16 cellular contexts compared by ENCODE assay signal in the genomic region with DNA sequence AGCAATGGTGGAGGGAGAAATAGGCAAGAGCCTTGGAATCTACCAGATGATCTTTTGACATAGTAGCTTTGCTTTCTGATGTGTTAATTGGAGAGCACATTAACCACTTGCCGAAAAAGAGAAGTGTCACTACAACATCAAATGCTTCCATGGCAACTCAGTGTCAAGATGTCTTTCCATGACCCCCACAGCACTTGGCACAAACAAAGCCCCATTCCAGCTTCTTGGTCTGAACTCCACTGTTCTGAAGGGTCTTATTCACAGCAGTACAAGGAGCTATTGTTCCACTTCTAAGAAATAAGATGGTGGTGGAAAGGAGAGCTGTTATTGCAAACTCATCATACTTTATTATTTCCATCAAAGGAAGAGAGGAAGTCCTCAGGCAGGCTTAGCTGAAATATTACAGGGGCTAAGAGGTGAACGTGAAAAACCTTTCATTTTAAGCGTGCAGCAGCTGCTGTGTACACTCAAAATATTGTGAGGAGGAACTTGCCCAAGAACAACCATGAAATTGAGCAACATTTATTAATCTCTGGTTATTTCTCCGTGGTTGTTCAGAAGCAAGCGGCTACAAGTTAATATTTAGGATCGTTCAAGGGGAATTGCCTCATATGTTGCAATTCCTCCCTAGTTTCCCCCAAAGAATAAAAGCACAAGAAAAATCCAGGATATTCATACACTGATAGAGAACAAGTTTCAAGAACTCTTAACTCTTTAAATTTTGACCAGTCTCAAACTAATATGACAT.
DNase-seq lines count a peak whose midpoint lies in the region; ATAC-seq and TF ChIP-seq lines count a peak whose summit lies in the region.
"Had no signal": no experiment of that assay in that cellular context is flagged by ENCODE, and none has a peak within 500 bp of the region (broad histone marks: within the 10 kb centered on the region; RNA-seq: fewer than 3 reads in every experiment).

No MANE protein-coding gene starts in this region.

- DNase-seq in CD1c-positive myeloid dendritic cell (ENCODE audit: extremely low spot score), result peak; percentile 22
- DNase-seq in SJCRH30, result peak; percentile 22 to 72
- DNase-seq in foreskin melanocyte, result peak; percentile 94
- no peak for DNase-seq in neural progenitor cell (ENCODE audit: low spot score)
- DNase-seq in CD4-positive, alpha-beta memory T cell, result no peak
- no peak for DNase-seq in NCI-H1436 (lab: John Stamatoyannopoulos, UW)
- DNase-seq in PC-3, result no peak
- DNase-seq in brain microvascular endothelial cell, result no peak
- DNase-seq: GDM1, NCI-H1694 treated with DMSO at 0.1 percent for 48 hours, NCI-H510A, Peyer's patch had no signal

- H3K4me3 Mint-ChIP-seq in neural progenitor cell, result no peak overlapping the region
- H3K4me3 Mint-ChIP-seq in CD4-positive, alpha-beta memory T cell, result no peak overlapping the region
- H3K4me3 Mint-ChIP-seq: T-helper 1 cell treated with Interleukin-12 subunit alpha and Interleukin-12 subunit beta and Interleukin-4 antibody, amounts not matched to agents 30 μg/mL and 1 μg/mL, for 36 hours had no signal

- H3K4me2 ChIP-seq in neural progenitor cell, result no peak overlapping the region
- H3K4me2 ChIP-seq in PC-3 (ENCODE audit: low read length), result no peak overlapping the region

- POLR2A ChIA-PET in CD4-positive, alpha-beta memory T cell (lab: Charles Lee; ENCODE audit: partially characterized antibody), result no interaction called here
- POLR2A ChIA-PET in PC-3 (lab: Charles Lee; ENCODE audit: unreplicated experiment), result no interaction called here

- H3K9me2 ChIP-seq in PC-3 (replicated peaks; ENCODE audit: low read length), result no peaks in the 10 kb centered on the region

- no TSS peak for BruUV-seq in PC-3 (replicated peaks; lab: Mats Ljungman, UMichigan)

- intact Hi-C loops in CD4-positive, alpha-beta memory T cell (cut with micrococcal nuclease), result no loop called here
- intact Hi-C loops in PC-3 (cut with micrococcal nuclease), result no loop called here

- H2AFZ ChIP-seq in neural progenitor cell (replicated peaks) (no peak overlapping the region), PC-3 (ENCODE audit: low read length) (no peak overlapping the region)

- H3K4me1 ChIP-seq in SJCRH30, result peaks cover 27% of the 10 kb centered on the region
- H3K4me1 ChIP-seq in neural progenitor cell, result no peaks in the 10 kb centered on the region
- no peaks in the 10 kb centered on the region for H3K4me1 ChIP-seq in CD4-positive, alpha-beta memory T cell (ENCODE audit: insufficient read depth, low read length)
- H3K4me1 ChIP-seq in PC-3 (ENCODE audit: insufficient read depth, low read length), result no peaks in the 10 kb centered on the region
- H3K4me1 ChIP-seq: breast epithelium, Peyer's patch had no signal

- no peak overlapping the region for H3K9ac ChIP-seq in neural progenitor cell
- no peak overlapping the region for H3K9ac ChIP-seq in PC-3 (ENCODE audit: low read length)

- H3K36me3 Mint-ChIP-seq in neural progenitor cell, result peaks cover 2% of the 10 kb centered on the region
- H3K36me3 Mint-ChIP-seq in CD4-positive, alpha-beta memory T cell, result no peaks in the 10 kb centered on the region

- peaks cover 6% of the 10 kb centered on the region for H3K27me3 Mint-ChIP-seq in neural progenitor cell (ENCODE audit: insufficient read depth, low read depth)
- H3K27me3 Mint-ChIP-seq in CD4-positive, alpha-beta memory T cell, result peaks cover 12 to 13% of the 10 kb centered on the region in 2 donors

- H3K27me3 ChIP-seq in SJCRH30 (no peaks in the 10 kb centered on the region), neural progenitor cell (no peaks in the 10 kb centered on the region), PC-3 (ENCODE audit: low read length) (no peaks in the 10 kb centered on the region), brain microvascular endothelial cell (replicated peaks) (no peaks in the 10 kb centered on the region)
- no peaks in the 10 kb centered on the region for H3K27me3 ChIP-seq in CD4-positive, alpha-beta memory T cell (ENCODE audit: insufficient read depth, low read length)
- H3K27me3 ChIP-seq: breast epithelium, Peyer's patch, suprapubic skin had no signal

- H3K9me3 ChIP-seq in SJCRH30 (replicated peaks) (no peaks in the 10 kb centered on the region), neural progenitor cell (ENCODE audit: low read depth) (no peaks in the 10 kb centered on the region), PC-3 (ENCODE audit: low read length) (no peaks in the 10 kb centered on the region)
- H3K9me3 ChIP-seq in CD4-positive, alpha-beta memory T cell (ENCODE audit: control insufficient read depth in 1 of 2, low read length in 2 of 2), result no peaks in the 10 kb centered on the region
- H3K9me3 ChIP-seq: breast epithelium, Peyer's patch, suprapubic skin had no signal

- H4K20me1 ChIP-seq in neural progenitor cell (ENCODE audit: low read depth), result no peaks in the 10 kb centered on the region
- no peaks in the 10 kb centered on the region for H4K20me1 ChIP-seq in PC-3 (ENCODE audit: low read length)

- peaks cover 34% of the 10 kb centered on the region for H3K4me1 Mint-ChIP-seq in neural progenitor cell
- no peaks in the 10 kb centered on the region for H3K4me1 Mint-ChIP-seq in CD4-positive, alpha-beta memory T cell

- H3K79me2 ChIP-seq in neural progenitor cell (ENCODE audit: low read depth) (no peaks in the 10 kb centered on the region), PC-3 (ENCODE audit: low read length) (no peaks in the 10 kb centered on the region)

- H3K9me3 Mint-ChIP-seq in neural progenitor cell, result peaks cover 6% of the 10 kb centered on the region
- H3K9me3 Mint-ChIP-seq in CD4-positive, alpha-beta memory T cell, result peaks cover 0 to 11% (median 0%) of the 10 kb centered on the region in 8 donors
- H3K9me3 Mint-ChIP-seq: T-helper 1 cell treated with Interleukin-12 subunit alpha and Interleukin-12 subunit beta and Interleukin-4 antibody, amounts not matched to agents 30 μg/mL and 1 μg/mL, for 36 hours had no signal

- H3K36me3 ChIP-seq in SJCRH30 (no peaks in the 10 kb centered on the region), neural progenitor cell (no peaks in the 10 kb centered on the region), PC-3 (ENCODE audit: low read depth, low read length) (no peaks in the 10 kb centered on the region), brain microvascular endothelial cell (replicated peaks) (no peaks in the 10 kb centered on the region)
- H3K36me3 ChIP-seq in CD4-positive, alpha-beta memory T cell (ENCODE audit: insufficient read depth, low read length), result no peaks in the 10 kb centered on the region
- H3K36me3 ChIP-seq: breast epithelium, Peyer's patch, suprapubic skin had no signal

- no peak for TF ChIP-seq CTCF in neural progenitor cell (IDR thresholded peaks at IDR 0.05)
- no peak for TF ChIP-seq CTCF in PC-3 (conservative IDR thresholded peaks at IDR 0.05; ENCODE audit: low read depth, low read length)
- TF ChIP-seq CTCF in brain microvascular endothelial cell (IDR thresholded peaks at IDR 0.05; ENCODE audit: low read depth, low read length, missing control alignments), result no peak

- H3K4me3 ChIP-seq in SJCRH30 (peak overlapping the region; percentile 15), neural progenitor cell (no peak overlapping the region), PC-3 (ENCODE audit: low read length) (no peak overlapping the region), brain microvascular endothelial cell (ENCODE audit: low read depth, low read length) (no peak overlapping the region)
- no peak overlapping the region for H3K4me3 ChIP-seq in CD4-positive, alpha-beta memory T cell (ENCODE audit: low read length in 2 of 2)
- H3K4me3 ChIP-seq: Peyer's patch, suprapubic skin had no signal

- no peak for ATAC-seq in PC-3

- H3K27ac ChIP-seq in SJCRH30 (peak overlapping the region; percentile 75), neural progenitor cell (no peak overlapping the region), PC-3 (ENCODE audit: low read length) (no peak overlapping the region), brain microvascular endothelial cell (no peak overlapping the region)
- H3K27ac ChIP-seq in CD4-positive, alpha-beta memory T cell (ENCODE audit: low read depth, low read length), result no peak overlapping the region
- H3K27ac ChIP-seq: Peyer's patch, suprapubic skin had no signal

- no peaks in the 10 kb centered on the region for H3F3A ChIP-seq in neural progenitor cell (ENCODE audit: low read depth)
- H3F3A ChIP-seq in PC-3 (ENCODE audit: low read length, unreplicated experiment), result no peaks in the 10 kb centered on the region

- in situ Hi-C loops in brain microvascular endothelial cell (cut with HindIII; ENCODE audit: low pct_ligation_motif_present, low sequenced_read_pairs), result no loop called here

- CTCF ChIA-PET in CD4-positive, alpha-beta memory T cell (lab: Charles Lee; ENCODE audit: partially characterized antibody), result no interaction called here
- CTCF ChIA-PET in PC-3 (lab: Charles Lee), result no interaction called here

- H3K27ac Mint-ChIP-seq in neural progenitor cell, result peak overlapping the region; percentile 79
- H3K27ac Mint-ChIP-seq in CD4-positive, alpha-beta memory T cell, result no peak overlapping the region
- H3K27ac Mint-ChIP-seq: progenitor cell of endocrine pancreas; T-helper 1 cell treated with Interleukin-12 subunit alpha and Interleukin-12 subunit beta and Interleukin-4 antibody, amounts not matched to agents 30 μg/mL and 1 μg/mL, for 36 hours had no signal

Comparison
In these comparisons a context has a peak if more than half of its experiments do, and no peak if none do; other contexts are left out.
1. DNase-seq: peak in CD1c-positive myeloid dendritic cell (single experiment), SJCRH30 (2 of 2) and foreskin melanocyte (single experiment); none in neural progenitor cell (single experiment), CD4-positive, alpha-beta memory T cell (0 of 5), NCI-H1436 (single experiment), PC-3 (single experiment) and brain microvascular endothelial cell (single experiment).